In the genomic region with DNA sequence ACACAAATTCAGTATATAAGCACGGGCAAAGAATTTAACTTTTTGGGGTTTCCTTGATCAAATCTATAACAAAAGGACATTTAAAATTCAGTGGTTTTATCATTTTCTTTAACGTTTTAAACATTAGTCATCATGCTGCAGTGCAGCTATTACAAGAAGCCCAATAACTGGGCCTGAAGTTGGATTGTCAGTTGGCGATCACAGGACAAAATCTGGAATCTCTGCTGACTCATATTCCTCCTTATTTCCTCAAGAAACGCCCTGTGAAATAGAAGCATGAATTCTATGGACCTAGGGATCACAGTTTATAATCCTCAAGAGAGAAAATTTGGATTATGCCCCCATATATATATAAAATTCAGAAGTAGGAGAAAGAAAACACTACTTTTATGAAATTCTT, we compare ENCODE assay signal across 22 cellular contexts.
"Had no signal": no experiment of that assay in that cellular context is flagged by ENCODE, and none has a peak within 500 bp of the region (broad histone marks: within the 10 kb centered on the region; RNA-seq: fewer than 3 reads in every experiment).

No MANE protein-coding gene starts in this region.

- H3K27me3 ChIP-seq: ascending aorta, cardiac muscle cell, neutrophil had no signal

- H3K4me1 ChIP-seq: ascending aorta, left ventricle myocardium inferior had no signal

- DNase-seq: activated CD4-positive, alpha-beta T cell treated with anti-CD3 and anti-CD28 coated beads, Interleukin-2, amount 50 U/mL, for 48 hours; activated naive CD4-positive, alpha-beta T cell treated with anti-CD3 and anti-CD28 coated beads for 36 hours; activated naive CD8-positive, alpha-beta T cell treated with anti-CD3 and anti-CD28 coated beads, Interleukin-2, amount 50 U/mL, for 24 hours; erythroblast; foreskin fibroblast; glutamatergic neuron; hypothalamus; left ventricle myocardium inferior; mesenchymal stem cell; natural killer cell; retina; small intestine; stimulated activated CD4-positive, alpha-beta T cell treated with anti-CD3 and anti-CD28 coated beads, Interleukin-4, amount 100 ng/mL, for 24 hours; stimulated activated naive CD4-positive, alpha-beta T cell; substantia nigra; T-helper 1 cell; T1000; trophoblast cell; WERI-Rb-1 had no signal

- ATAC-seq: activated naive CD8-positive, alpha-beta T cell treated with anti-CD3 and anti-CD28 coated beads, Interleukin-2, amount 50 U/mL, for 24 hours; natural killer cell had no signal

- H3K36me3 ChIP-seq: ascending aorta, cardiac muscle cell, left ventricle myocardium inferior, neutrophil, WERI-Rb-1 had no signal

- H3K4me3 ChIP-seq: ascending aorta, cardiac muscle cell, left ventricle myocardium inferior had no signal

- H3K27ac ChIP-seq: ascending aorta, cardiac muscle cell, left ventricle myocardium inferior, neutrophil, WERI-Rb-1 had no signal

- H3K9me3 ChIP-seq: ascending aorta, neutrophil had no signal
